ENCODE assay signal across 22 cellular contexts in the genomic region with DNA sequence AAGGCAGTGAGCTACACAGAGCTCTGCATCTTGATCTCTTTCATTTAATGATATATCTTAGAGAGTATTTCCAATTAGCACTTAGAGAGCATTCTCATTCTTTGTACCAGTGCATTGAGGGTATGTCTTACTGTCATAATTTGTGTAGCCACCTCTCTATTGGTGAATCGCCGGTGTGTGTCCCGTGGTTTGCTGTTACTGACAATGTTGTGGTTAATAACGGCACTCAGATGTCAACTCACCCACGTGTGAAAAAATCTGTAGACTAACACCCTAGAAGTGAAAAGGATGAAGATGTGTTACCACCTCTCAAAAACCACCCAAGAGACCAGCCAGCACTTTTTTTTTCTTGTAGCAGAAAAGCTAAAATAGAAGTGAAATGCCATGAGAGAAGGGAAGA. TPM values are rescaled to one million over a fixed set of nuclear protein-coding genes. Genes with fewer than 3 reads are reported as not detected.
DNase-seq lines count a peak whose midpoint lies in the region; ATAC-seq and TF ChIP-seq lines count a peak whose summit lies in the region.
"Had no signal": no experiment of that assay in that cellular context is flagged by ENCODE, and none has a peak within 500 bp of the region (broad histone marks: within the 10 kb centered on the region; RNA-seq: fewer than 3 reads in every experiment).

No MANE protein-coding gene starts in this region.

- H3K4me3 ChIP-seq in BLaER1 treated with 17β-estradiol and CSF1 and Interleukin-3, amounts not matched to agents 10 nM and 100 nM, result no peak overlapping the region
- no peak overlapping the region for H3K4me3 ChIP-seq in body of pancreas
- H3K4me3 ChIP-seq: GM23248, HAP-1, SJSA1 had no signal

- no peaks in the 10 kb centered on the region for H3K27me3 ChIP-seq in BLaER1 treated with 17β-estradiol and CSF1 and Interleukin-3, amounts not matched to agents 10 nM and 100 nM
- no peaks in the 10 kb centered on the region for H3K27me3 ChIP-seq in body of pancreas

- DNase-seq in effector memory CD8-positive, alpha-beta T cell, result peak in 1 of 3 experiments; percentile 3
- no peak for DNase-seq in stimulated activated effector memory CD8-positive, alpha-beta T cell treated with anti-CD3 and anti-CD28 coated beads, Interleukin-12 subunit alpha, Interleukin-12 subunit beta, amount 100 ng/mL, for 72 hours (ENCODE audit: low spot score in 2 of 2)
- DNase-seq in body of pancreas, result no peak
- no peak for DNase-seq in NCI-H1048 (lab: John Stamatoyannopoulos, UW)
- DNase-seq in MV-4-11 (lab: John Stamatoyannopoulos, UW), result no peak
- DNase-seq: Caco-2; CD4-positive, CD25-positive, alpha-beta regulatory T cell; DMS 273 treated with DMSO at 0.1 percent for 48 hours; DMS79 treated with DMSO at 0.1 percent for 48 hours; GM23248; KG1; NCI-H1694 treated with DMSO at 0.1 percent for 48 hours; NCI-H2081 treated with DMSO at 0.1 percent for 48 hours; NCI-H2171 treated with DMSO at 0.1 percent for 48 hours; NCI-H446 treated with DMSO at 0.1 percent for 48 hours; NCI-H526 treated with DMSO at 0.1 percent for 48 hours; OCI-M1; T-helper 1 cell had no signal

- peaks cover 0 to 16% (median 5%) of the 10 kb centered on the region in 11 experiments; a peak in 9 of 22 replicates for H3K9me3 ChIP-seq in BLaER1 treated with 17β-estradiol and CSF1 and Interleukin-3, amounts not matched to agents 10 nM and 100 nM (replicated peaks in 1 of 11)
- H3K9me3 ChIP-seq in body of pancreas, result no peaks in the 10 kb centered on the region
- H3K9me3 ChIP-seq: Caco-2, HAP-1, SJSA1 had no signal

- no peaks in the 10 kb centered on the region for H3K36me3 ChIP-seq in BLaER1 treated with 17β-estradiol and CSF1 and Interleukin-3, amounts not matched to agents 10 nM and 100 nM
- H3K36me3 ChIP-seq in body of pancreas (replicated peaks in 1 of 2; ENCODE audit: insufficient read depth in 1 of 2, low read depth in 2 of 2), result no peaks in the 10 kb centered on the region
- H3K36me3 ChIP-seq: HAP-1, SJSA1 had no signal

- peak overlapping the region in 10 of 11 experiments; percentile 3 to 91 (median 63); a peak in 18 of 22 replicates for H3K4me2 ChIP-seq in BLaER1 treated with 17β-estradiol and CSF1 and Interleukin-3, amounts not matched to agents 10 nM and 100 nM

- ATAC-seq in GM18870 (IDR thresholded peaks at IDR 0.05; ENCODE audit: unreplicated experiment), result peak; percentile 40
- ATAC-seq in effector memory CD8-positive, alpha-beta T cell (replicated peaks), result peak; percentile 66
- ATAC-seq in stimulated activated effector memory CD8-positive, alpha-beta T cell treated with anti-CD3 and anti-CD28 coated beads, Interleukin-12 subunit alpha, Interleukin-12 subunit beta, amount 100 ng/mL, for 72 hours, result peak; percentile 19
- no peak for ATAC-seq in body of pancreas

- peak overlapping the region; percentile 11 to 35 for H3K4me3 Mint-ChIP-seq in effector memory CD8-positive, alpha-beta T cell
- H3K4me3 Mint-ChIP-seq in stimulated activated effector memory CD8-positive, alpha-beta T cell treated with anti-CD3 and anti-CD28 coated beads, Interleukin-12 subunit alpha, Interleukin-12 subunit beta, amount 100 ng/mL, for 72 hours, result no peak overlapping the region
- H3K4me3 Mint-ChIP-seq: CD4-positive, CD25-positive, alpha-beta regulatory T cell had no signal

- H3K36me3 Mint-ChIP-seq in effector memory CD8-positive, alpha-beta T cell (ENCODE audit: insufficient read depth), result no peaks in the 10 kb centered on the region
- no peaks in the 10 kb centered on the region for H3K36me3 Mint-ChIP-seq in stimulated activated effector memory CD8-positive, alpha-beta T cell treated with anti-CD3 and anti-CD28 coated beads, Interleukin-12 subunit alpha, Interleukin-12 subunit beta, amount 100 ng/mL, for 72 hours
- H3K36me3 Mint-ChIP-seq: CD4-positive, CD25-positive, alpha-beta regulatory T cell had no signal

- peaks cover 8% of the 10 kb centered on the region in 2 donors for H3K4me1 Mint-ChIP-seq in effector memory CD8-positive, alpha-beta T cell (ENCODE audit: low read depth in 2 of 2)
- peaks cover 13% of the 10 kb centered on the region for H3K4me1 Mint-ChIP-seq in stimulated activated effector memory CD8-positive, alpha-beta T cell treated with anti-CD3 and anti-CD28 coated beads, Interleukin-12 subunit alpha, Interleukin-12 subunit beta, amount 100 ng/mL, for 72 hours
- H3K4me1 Mint-ChIP-seq: CD4-positive, CD25-positive, alpha-beta regulatory T cell had no signal

- H3K27me3 Mint-ChIP-seq in effector memory CD8-positive, alpha-beta T cell, result peaks cover 50 to 73% of the 10 kb centered on the region in 2 donors
- H3K27me3 Mint-ChIP-seq: CD4-positive, CD25-positive, alpha-beta regulatory T cell had no signal

- H3K9me3 Mint-ChIP-seq in effector memory CD8-positive, alpha-beta T cell, result no peaks in the 10 kb centered on the region
- H3K9me3 Mint-ChIP-seq in stimulated activated effector memory CD8-positive, alpha-beta T cell treated with anti-CD3 and anti-CD28 coated beads, Interleukin-12 subunit alpha, Interleukin-12 subunit beta, amount 100 ng/mL, for 72 hours, result no peaks in the 10 kb centered on the region

- peaks cover 0 to 50% (median 31%) of the 10 kb centered on the region in 10 experiments; a peak in 17 of 20 replicates for H3K4me1 ChIP-seq in BLaER1 treated with 17β-estradiol and CSF1 and Interleukin-3, amounts not matched to agents 10 nM and 100 nM
- H3K4me1 ChIP-seq in body of pancreas, result no peaks in the 10 kb centered on the region
- H3K4me1 ChIP-seq: Caco-2, HAP-1, SJSA1 had no signal

- peak overlapping the region in 1 of 2 donors; percentile 70 for H3K27ac Mint-ChIP-seq in effector memory CD8-positive, alpha-beta T cell
- no peak overlapping the region for H3K27ac Mint-ChIP-seq in stimulated activated effector memory CD8-positive, alpha-beta T cell treated with anti-CD3 and anti-CD28 coated beads, Interleukin-12 subunit alpha, Interleukin-12 subunit beta, amount 100 ng/mL, for 72 hours
- H3K27ac Mint-ChIP-seq: CD4-positive, CD25-positive, alpha-beta regulatory T cell had no signal

- whole genome bisulfite sequencing in body of pancreas, 2 donors, result 62 to 64% methylated on average over 5 of the region's 5 CpGs

- no peaks in the 10 kb centered on the region for H4K20me1 ChIP-seq in BLaER1 treated with 17β-estradiol and CSF1 and Interleukin-3, amounts not matched to agents 10 nM and 100 nM

- TF ChIP-seq POLR2A in body of pancreas (IDR thresholded peaks at IDR 0.05), result no peak

- TF ChIP-seq CTCF in body of pancreas (IDR thresholded peaks at IDR 0.05), result no peak

- intact Hi-C loops in body of pancreas (cut with DNase I), result no loop called here

- peak overlapping the region in 2 of 11 experiments; percentile 10 to 14; a peak in 2 of 22 replicates for H3K9ac ChIP-seq in BLaER1 treated with 17β-estradiol and CSF1 and Interleukin-3, amounts not matched to agents 10 nM and 100 nM
- H3K9ac ChIP-seq: GM23248 had no signal

- H3K27ac ChIP-seq in BLaER1 treated with 17β-estradiol and CSF1 and Interleukin-3, amounts not matched to agents 10 nM and 100 nM, result no peak overlapping the region
- H3K27ac ChIP-seq in body of pancreas, result no peak overlapping the region
- H3K27ac ChIP-seq: GM23248, SJSA1 had no signal

RNA-seq across cellular contexts. Expression of gene TEX51, which starts 37.1 kb away (rescaled TPM):
- total RNA-seq in body of pancreas, result not detected
- total RNA-seq: Caco-2; CD4-positive, CD25-positive, alpha-beta regulatory T cell; GM23248; SJSA1 had no signal
